ENCODE assay signal across 12 cellular contexts in genomic region chr1:205324781-205325180, GRCh38. TPM values are rescaled to one million over a fixed set of nuclear protein-coding genes. Genes with fewer than 3 reads are reported as not detected.
DNase-seq lines count a peak whose midpoint lies in the region; ATAC-seq and TF ChIP-seq lines count a peak whose summit lies in the region.
"Had no signal": no experiment of that assay in that cellular context is flagged by ENCODE, and none has a peak within 500 bp of the region (broad histone marks: within the 10 kb centered on the region; RNA-seq: fewer than 3 reads in every experiment).

No MANE protein-coding gene starts in this region.

- H3K27ac Mint-ChIP-seq in dendritic cell treated with granulocyte-macrophage colony-stimulating factor and Interleukin-4, amounts not matched to agents 40 ng/mL and 50 ng/mL, for 4 days, result peak overlapping the region; percentile 15
- H3K27ac Mint-ChIP-seq in nephron, result peak overlapping the region in 2 of 3 experiments; percentile 10 to 30

- intact Hi-C loops in dendritic cell treated with granulocyte-macrophage colony-stimulating factor and Interleukin-4, amounts not matched to agents 40 ng/mL and 50 ng/mL, for 4 days (cut with micrococcal nuclease), result loop anchor here (1.0 to 5.0 kb wide), 2 partner anchors 37 to 51 kb away; no protein-coding TSS in a partner anchor
- intact Hi-C loops in A673 (cut with micrococcal nuclease; ENCODE audit: unreplicated experiment), result loop anchor here (1.0 kb wide), 2 partner anchors 51 to 335 kb away; no protein-coding TSS in a partner anchor

- H3K27me3 ChIP-seq in DOHH2 (ENCODE audit: control insufficient read depth, low read length), result peaks cover 23% of the 10 kb centered on the region
- H3K27me3 ChIP-seq in A673 (replicated peaks; ENCODE audit: insufficient read depth, low read depth, low read length, poor library complexity), result peaks cover 9% of the 10 kb centered on the region
- H3K27me3 ChIP-seq: Peyer's patch had no signal

- peaks cover 11% of the 10 kb centered on the region for H3K36me3 Mint-ChIP-seq in dendritic cell treated with granulocyte-macrophage colony-stimulating factor and Interleukin-4, amounts not matched to agents 40 ng/mL and 50 ng/mL, for 4 days (ENCODE audit: low read depth)
- H3K36me3 Mint-ChIP-seq in nephron (ENCODE audit: low read depth), result no peaks in the 10 kb centered on the region

- H3K27ac ChIP-seq in DOHH2 (ENCODE audit: low read depth, low read length), result no peak overlapping the region
- no peak overlapping the region for H3K27ac ChIP-seq in A673 (ENCODE audit: low read depth, low read length, poor library complexity, severe bottlenecking)
- H3K27ac ChIP-seq: BLaER1 treated with 17β-estradiol and CSF1 and Interleukin-3, amounts not matched to agents 10 nM and 100 nM; HL-60 had no signal

- H3K27me3 Mint-ChIP-seq in dendritic cell treated with granulocyte-macrophage colony-stimulating factor and Interleukin-4, amounts not matched to agents 40 ng/mL and 50 ng/mL, for 4 days, result peaks cover 29% of the 10 kb centered on the region
- peaks cover 24% of the 10 kb centered on the region for H3K27me3 Mint-ChIP-seq in nephron (ENCODE audit: low read depth)

- no peak overlapping the region for H3K4me3 Mint-ChIP-seq in dendritic cell treated with granulocyte-macrophage colony-stimulating factor and Interleukin-4, amounts not matched to agents 40 ng/mL and 50 ng/mL, for 4 days
- no peak overlapping the region for H3K4me3 Mint-ChIP-seq in nephron

- POLR2A ChIA-PET in A673 (lab: Charles Lee; ENCODE audit: low non-redundant PET), result no interaction called here

- no TSS peak for BruUV-seq in A673 (replicated peaks; lab: Mats Ljungman, UMichigan)

- H3K4me1 ChIP-seq in DOHH2 (ENCODE audit: control insufficient read depth, low read length) (peaks cover 21% of the 10 kb centered on the region), A673 (ENCODE audit: insufficient read depth, low read length, poor library complexity, severe bottlenecking) (no peaks in the 10 kb centered on the region)

- CTCF ChIA-PET in A673 (lab: Charles Lee), result interaction anchor here (0.6 to 7.1 kb wide), 8 partner anchors 12 to 161 kb away, joined by 3 to 165 read pairs (median 4); no protein-coding TSS in a partner anchor

- peak overlapping the region; percentile 29; the same call in 1 of the 2 replicates for H3K4me2 ChIP-seq in DOHH2 (ENCODE audit: low read length)

- H3K36me3 ChIP-seq in DOHH2 (ENCODE audit: control insufficient read depth, low read length) (peaks cover 15% of the 10 kb centered on the region), A673 (ENCODE audit: insufficient read depth, low read length, poor library complexity, severe bottlenecking) (no peaks in the 10 kb centered on the region)
- H3K36me3 ChIP-seq: BLaER1 treated with 17β-estradiol and CSF1 and Interleukin-3, amounts not matched to agents 10 nM and 100 nM; Peyer's patch had no signal

- H3K79me2 ChIP-seq in DOHH2 (ENCODE audit: control insufficient read depth, low read length), result peaks cover 19% of the 10 kb centered on the region

- peaks cover 2% of the 10 kb centered on the region; the same call in 1 of the 2 replicates for H3F3A ChIP-seq in DOHH2 (ENCODE audit: control insufficient read depth, insufficient read depth)

- no peak overlapping the region for H3K4me3 ChIP-seq in DOHH2 (ENCODE audit: low read length)
- H3K4me3 ChIP-seq in A673 (ENCODE audit: low read depth, low read length, poor library complexity, severe bottlenecking), result no peak overlapping the region
- H3K4me3 ChIP-seq: BLaER1 treated with 17β-estradiol and CSF1 and Interleukin-3, amounts not matched to agents 10 nM and 100 nM; Peyer's patch had no signal

- DNase-seq in NCI-H226 (peak; percentile 89), cerebellum (ENCODE audit: low spot score) (no peak), A673 (ENCODE audit: low spot score) (no peak), activated T-cell treated with anti-CD3 and anti-CD28 coated beads for 4 hours (no peak)

- H3K9me2 ChIP-seq in DOHH2 (replicated peaks; ENCODE audit: control insufficient read depth, low read length), result no peaks in the 10 kb centered on the region

- TF ChIP-seq CTCF in DOHH2 (IDR thresholded peaks at IDR 0.05; ENCODE audit: low read depth, low read length, poor library complexity, severe bottlenecking) (no peak), nephron (IDR thresholded peaks at IDR 0.05; ENCODE audit: unreplicated experiment in 3 of 3) (no peak), A673 (conservative IDR thresholded peaks at IDR 0.05; ENCODE audit: low read depth, low read length) (no peak)

- no peak for ATAC-seq in GM19395 (IDR thresholded peaks at IDR 0.05; ENCODE audit: unreplicated experiment)

- peaks cover 37% of the 10 kb centered on the region for H3K4me1 Mint-ChIP-seq in dendritic cell treated with granulocyte-macrophage colony-stimulating factor and Interleukin-4, amounts not matched to agents 40 ng/mL and 50 ng/mL, for 4 days (ENCODE audit: low read depth)
- peaks cover 28% of the 10 kb centered on the region for H3K4me1 Mint-ChIP-seq in nephron

- H3K9me3 Mint-ChIP-seq in dendritic cell treated with granulocyte-macrophage colony-stimulating factor and Interleukin-4, amounts not matched to agents 40 ng/mL and 50 ng/mL, for 4 days, result no peaks in the 10 kb centered on the region
- H3K9me3 Mint-ChIP-seq in nephron, result no peaks in the 10 kb centered on the region

- no peaks in the 10 kb centered on the region for H3K9me3 ChIP-seq in DOHH2 (ENCODE audit: control insufficient read depth, insufficient read depth, low read length)
- no peaks in the 10 kb centered on the region for H3K9me3 ChIP-seq in A673 (ENCODE audit: low read depth, low read length, poor library complexity, severe bottlenecking)
- H3K9me3 ChIP-seq: Peyer's patch had no signal

- H4K20me1 ChIP-seq in DOHH2 (ENCODE audit: control insufficient read depth, insufficient read depth, low read depth, low read length), result 0 out of 2 replicates have a peak, but pooled peaks cover 8% of the 10 kb centered on the region

RNA-seq across cellular contexts. Expression of gene NUAK2, which starts 3.2 kb away (rescaled TPM):
- total RNA-seq in cerebellum (1.3 TPM), A673 (2021) (0.45 and 0.83 TPM in 2 replicates)

RNA-seq across cellular contexts. Expression of gene KLHDC8A, which starts 31.9 kb away (rescaled TPM):
- total RNA-seq in cerebellum (28.9 TPM), A673 (2021) (0.39 TPM in 1 of 2 replicates, not detected in the other)
- total RNA-seq: activated CD8-positive, alpha-beta memory T cell treated with anti-CD3 and anti-CD28 coated beads for 36 hours; Peyer's patch had no signal

Comparison
In these comparisons a context has a peak if more than half of its experiments do, and no peak if none do; other contexts are left out.
1. RNA of gene KLHDC8A, which starts 31.9 kb away (total RNA-seq): 28.9 TPM in cerebellum (single experiment); 0.39 TPM in A673; every median in the first group is over 10 times any median in the second.